9 cellular contexts compared by ENCODE assay signal in the genomic region with DNA sequence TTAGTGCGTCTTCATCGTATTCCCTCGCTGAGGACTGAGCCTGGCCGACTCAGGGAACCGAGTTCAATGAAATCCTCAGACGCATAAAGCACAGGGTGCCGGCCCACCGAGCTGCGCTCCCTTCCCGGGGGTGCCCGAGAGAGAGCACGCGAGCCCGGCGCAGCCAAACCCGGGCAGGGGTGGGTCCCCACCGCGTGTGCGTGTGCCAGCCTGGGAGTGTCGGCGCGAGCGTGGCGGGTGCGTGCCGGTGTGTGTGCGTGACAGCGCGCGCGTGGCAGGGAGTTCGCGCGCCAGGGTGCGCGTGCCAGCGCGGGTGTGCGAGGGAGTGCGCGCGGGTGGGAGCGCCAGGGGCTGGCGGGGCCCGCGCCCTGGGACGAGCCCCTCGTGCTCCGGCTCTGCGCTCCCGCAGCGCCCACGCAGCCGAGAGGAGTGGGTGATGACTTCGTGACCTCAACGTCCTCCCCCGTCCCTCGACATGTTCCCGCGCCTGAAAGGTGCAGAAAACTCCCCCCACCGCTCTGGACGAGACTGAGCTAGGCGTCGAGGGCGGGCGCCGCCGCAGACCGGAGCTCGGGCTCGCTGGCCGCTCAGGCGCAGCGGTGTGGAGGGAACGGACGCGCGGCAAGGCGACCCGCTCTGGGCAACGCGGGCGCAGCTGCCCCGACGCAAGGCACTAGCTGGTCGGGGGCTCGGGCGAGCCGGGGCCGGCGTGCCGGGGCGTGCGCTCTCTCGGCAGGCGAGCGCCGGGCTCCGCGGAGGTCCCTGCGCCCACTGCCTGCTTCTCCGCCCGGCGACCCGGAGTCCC.
DNase-seq lines count a peak whose midpoint lies in the region; ATAC-seq, FAIRE-seq and TF ChIP-seq lines count a peak whose summit lies in the region.
"Had no signal": no experiment of that assay in that cellular context is flagged by ENCODE, and none has a peak within 500 bp of the region (broad histone marks: within the 10 kb centered on the region; RNA-seq: fewer than 3 reads in every experiment).

No MANE protein-coding gene starts in this region.

- intact Hi-C loops in Panc1 (cut with micrococcal nuclease; ENCODE audit: unreplicated experiment) = no loop called here

- no peaks in the 10 kb centered on the region for H3K4me1 ChIP-seq in Panc1 (ENCODE audit: control insufficient read depth, insufficient read depth, low read length)

- in situ Hi-C loops in Panc1 (cut with HindIII; ENCODE audit: low pct_unique_long_range_greater_than_20kb, low sequenced_read_pairs) = no loop called here

- H3K36me3 ChIP-seq in Panc1 (ENCODE audit: control insufficient read depth, insufficient read depth, low read length) (no peaks in the 10 kb centered on the region), bronchial epithelial cell (ENCODE audit: control insufficient read depth, insufficient read depth, low read length) (no peaks in the 10 kb centered on the region), kidney epithelial cell (ENCODE audit: control insufficient read depth, insufficient read depth, low read length) (no peaks in the 10 kb centered on the region)

- H3K9me3 ChIP-seq in Panc1 (ENCODE audit: control insufficient read depth, insufficient read depth, low read depth, low read length) = no peaks in the 10 kb centered on the region

- no TSS peak for BruUV-seq in Panc1 (replicated peaks; lab: Mats Ljungman, UMichigan)

- no peak for FAIRE-seq in bronchial epithelial cell (lab: Jason Lieb, UNC)
- FAIRE-seq: G401.6 had no signal

- DNase-seq in activated CD4-positive, CD25-positive, alpha-beta regulatory T cell treated with anti-CD3 and anti-CD28 coated beads, Interleukin-2, amount 50 U/mL, for 72 hours = no peak
- DNase-seq in Panc1 (ENCODE audit: low read depth, low spot score) (no peak), bronchial epithelial cell (ENCODE audit: low read depth) (no peak), kidney epithelial cell (ENCODE audit: low read depth) (no peak), OCI-M2 (lab: John Stamatoyannopoulos, UW; ENCODE audit: unreplicated experiment) (no peak)
- DNase-seq in stimulated activated CD4-positive, alpha-beta T cell treated with anti-CD3 and anti-CD28 coated beads, Interleukin-1b, Interleukin-23, amount 100 ng/mL, for 48 hours = peak; percentile 16

- POLR2A ChIA-PET in Panc1 (lab: Charles Lee) = interaction anchor here (0.6 kb wide), 1 partner anchor 302 kb away, joined by 3 read pairs; no protein-coding TSS in a partner anchor

- TF ChIP-seq CTCF in Panc1 (IDR thresholded peaks at IDR 0.05) (no peak), bronchial epithelial cell (IDR thresholded peaks at IDR 0.05; ENCODE audit: insufficient read depth, low read length, severe bottlenecking) (no peak), kidney epithelial cell (IDR thresholded peaks at IDR 0.05; ENCODE audit: insufficient read depth, low read length, poor library complexity, severe bottlenecking) (no peak)

- CTCF ChIA-PET in Panc1 (lab: Charles Lee) = no interaction called here

- H3K27ac ChIP-seq in Panc1 (ENCODE audit: low read length) = no peak overlapping the region

- H3K4me3 ChIP-seq in Panc1 (ENCODE audit: low read depth in 2 of 2, low read length in 2 of 2) = peak overlapping the region; percentile 12 to 28
- peak overlapping the region; percentile 43 for H3K4me3 ChIP-seq in bronchial epithelial cell (ENCODE audit: low read depth, low read length)
- peak overlapping the region; percentile 46 for H3K4me3 ChIP-seq in kidney epithelial cell (ENCODE audit: low read depth, low read length)

- H3K27me3 ChIP-seq in Panc1 (ENCODE audit: control insufficient read depth, insufficient read depth, low read length) = peaks cover 30% of the 10 kb centered on the region
- no peaks in the 10 kb centered on the region for H3K27me3 ChIP-seq in bronchial epithelial cell (ENCODE audit: control insufficient read depth, insufficient read depth, low read length)
- H3K27me3 ChIP-seq in kidney epithelial cell (ENCODE audit: control insufficient read depth, insufficient read depth, low read length) = no peaks in the 10 kb centered on the region

- peak; percentile 43 to 44 for ATAC-seq in activated CD4-positive, CD25-positive, alpha-beta regulatory T cell treated with anti-CD3 and anti-CD28 coated beads, Interleukin-2, amount 50 U/mL, for 24 hours
- ATAC-seq in HG02885 (IDR thresholded peaks at IDR 0.05; ENCODE audit: poor library complexity, unreplicated experiment) = peak; percentile 78
- ATAC-seq in Panc1 = peak; percentile 93
